Comparison of ENCODE assay signal across 15 cellular contexts in the genomic region with DNA sequence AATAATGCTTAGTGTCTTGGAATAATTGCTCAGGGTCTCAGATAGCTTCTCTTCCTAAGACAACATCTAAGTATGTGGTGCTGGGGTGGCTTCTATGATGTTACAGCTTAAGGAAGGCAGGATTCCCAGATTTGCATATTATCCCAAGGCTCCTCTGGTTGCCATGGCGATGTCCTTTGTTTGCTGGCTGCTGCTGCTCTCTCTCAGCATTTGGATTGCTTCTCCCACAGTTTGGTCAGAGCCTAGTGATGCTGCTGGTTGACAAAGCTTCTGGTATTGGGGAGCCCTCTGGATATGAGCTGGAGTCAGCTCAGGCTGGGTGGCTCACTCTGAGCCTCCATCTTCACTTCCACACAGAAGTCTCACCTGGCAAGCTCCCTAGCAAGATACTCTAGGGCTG.
A peak's percentile ranks its signal among the peaks of the same experiment; 100 is the strongest.
DNase-seq lines count a peak whose midpoint lies in the region; ATAC-seq and TF ChIP-seq lines count a peak whose summit lies in the region.
"Had no signal": no experiment of that assay in that cellular context is flagged by ENCODE, and none has a peak within 500 bp of the region (broad histone marks: within the 10 kb centered on the region; RNA-seq: fewer than 3 reads in every experiment).

No MANE protein-coding gene starts in this region.

- H3K27ac ChIP-seq in RWPE2 (ENCODE audit: poor library complexity, severe bottlenecking): no peak overlapping the region
- H3K27ac ChIP-seq: body of pancreas had no signal

- intact Hi-C loops in head of caudate nucleus (cut with DNase I): no loop called here

- H3K27me3 ChIP-seq in RWPE2 (ENCODE audit: insufficient read depth, poor library complexity, severe bottlenecking): no peaks in the 10 kb centered on the region
- H3K27me3 ChIP-seq: body of pancreas had no signal

- H3K4me3 ChIP-seq in RWPE2 (ENCODE audit: severe bottlenecking): no peak overlapping the region
- H3K4me3 ChIP-seq: body of pancreas had no signal

- H3K4me1 ChIP-seq in RWPE2 (ENCODE audit: insufficient read depth, poor library complexity, severe bottlenecking): peaks cover 5% of the 10 kb centered on the region
- H3K4me1 ChIP-seq: body of pancreas had no signal

- H3K9me3 ChIP-seq in RWPE2 (ENCODE audit: severe bottlenecking): no peaks in the 10 kb centered on the region
- H3K9me3 ChIP-seq: body of pancreas had no signal

- DNase-seq in NCI-H82 (lab: John Stamatoyannopoulos, UW) (peak; percentile 12), NCI-H82 treated with DMSO at 0.1 percent for 48 hours (lab: John Stamatoyannopoulos, UW; ENCODE audit: unreplicated experiment) (no peak), RWPE2 (ENCODE audit: low spot score) (no peak), head of caudate nucleus (peak; percentile 21 to 83 (median 54)), putamen (ENCODE audit: low spot score) (peak; percentile 42), GOT3 (lab: John Stamatoyannopoulos, UW) (no peak)
- DNase-seq: activated CD4-positive, alpha-beta T cell treated with anti-CD3 and anti-CD28 coated beads, Interleukin-2, amount 50 U/mL, for 4 hours; activated effector memory CD4-positive, alpha-beta T cell treated with Interleukin-2 at 50 U/mL for 16 hours; body of pancreas; NCI-H187 treated with DMSO at 0.1 percent for 48 hours; stimulated activated CD4-positive, alpha-beta T cell treated with anti-CD3 and anti-CD28 coated beads, Interleukin-2, amount 100 ng/mL, for 24 hours had no signal

- ATAC-seq in RWPE2 (ENCODE audit: low read depth) (peak; percentile 15; the same call in 2 of the 3 replicates), GM18505 (IDR thresholded peaks at IDR 0.05; ENCODE audit: unreplicated experiment) (no peak), HG03095 (IDR thresholded peaks at IDR 0.05; ENCODE audit: unreplicated experiment) (no peak)
- ATAC-seq: body of pancreas; HCT116; stimulated activated effector memory CD8-positive, alpha-beta T cell treated with anti-CD3 and anti-CD28 coated beads, Interleukin-12 subunit alpha, Interleukin-12 subunit beta, amount 100 ng/mL, for 72 hours had no signal

- H3K36me3 ChIP-seq in RWPE2 (ENCODE audit: low read depth): no peaks in the 10 kb centered on the region

- no peak for TF ChIP-seq POLR2A in GM18505 (IDR thresholded peaks at IDR 0.05; ENCODE audit: borderline replicate concordance, extremely low read depth, insufficient read depth, insufficient read length)

- no peak for TF ChIP-seq CTCF in RWPE2 (IDR thresholded peaks at IDR 0.05; ENCODE audit: poor library complexity, severe bottlenecking)

Comparison
In these comparisons a context has a peak if more than half of its experiments do, and no peak if none do; other contexts are left out.
1. DNase-seq: peak in NCI-H82 (single experiment), head of caudate nucleus (42 of 42) and putamen (single experiment); none in NCI-H82 treated with DMSO at 0.1 percent for 48 hours (single experiment), RWPE2 (single experiment) and GOT3 (single experiment).